In genomic region chr12:25950329-25951115, GRCh38 we compare ENCODE assay signal across 1 cellular context.
TF ChIP-seq lines count a peak whose summit lies in the region.

No MANE protein-coding gene starts in this region.

TF ChIP-seq in HepG2, 621 proteins besides CTCF, POLR2A, EP300 and RAD21:
- TF ChIP-seq MAFF (IDR thresholded peaks at IDR 0.05; ENCODE audit: low read depth, low read length) (peak; percentile 90), MAFK (conservative IDR thresholded peaks at IDR 0.05 in 1 of 2, IDR thresholded peaks at IDR 0.05 in 1 of 2; ENCODE audit: low read length in 2 of 2) (peak; percentile 90 to 95)
- TF ChIP-seq, protein P1, sequence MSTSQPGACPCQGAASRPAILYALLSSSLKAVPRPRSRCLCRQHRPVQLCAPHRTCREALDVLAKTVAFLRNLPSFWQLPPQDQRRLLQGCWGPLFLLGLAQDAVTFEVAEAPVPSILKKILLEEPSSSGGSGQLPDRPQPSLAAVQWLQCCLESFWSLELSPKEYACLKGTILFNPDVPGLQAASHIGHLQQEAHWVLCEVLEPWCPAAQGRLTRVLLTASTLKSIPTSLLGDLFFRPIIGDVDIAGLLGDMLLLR (CRISPR knock-in tag; IDR thresholded peaks at IDR 0.05), result no peak
